ENCODE assay signal across 2 cellular contexts in the genomic region with DNA sequence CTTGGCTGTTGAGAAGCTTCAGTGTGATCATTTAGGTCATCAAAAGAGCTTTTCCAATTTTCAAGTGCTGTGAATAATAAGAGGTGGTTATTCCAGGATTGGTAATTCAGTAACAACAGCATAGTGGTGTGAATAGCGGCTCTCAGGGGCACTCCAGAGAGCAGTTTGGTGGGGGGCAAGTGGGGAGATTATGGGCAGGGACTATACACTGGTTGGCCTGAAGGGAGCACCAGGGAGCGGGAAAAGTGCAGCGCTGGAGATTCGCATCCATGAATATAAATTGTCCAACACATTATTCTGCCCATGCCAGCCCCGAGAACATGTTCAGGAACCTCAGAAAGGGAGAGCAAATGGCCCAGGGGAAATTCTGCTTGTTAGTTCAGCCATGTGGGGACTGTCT.
TF ChIP-seq lines count a peak whose summit lies in the region.

No MANE protein-coding gene starts in this region.

TF ChIP-seq in HCT116, 20 proteins besides CTCF, POLR2A, EP300 and RAD21 (continued from another document):
- TF ChIP-seq, protein P1, sequence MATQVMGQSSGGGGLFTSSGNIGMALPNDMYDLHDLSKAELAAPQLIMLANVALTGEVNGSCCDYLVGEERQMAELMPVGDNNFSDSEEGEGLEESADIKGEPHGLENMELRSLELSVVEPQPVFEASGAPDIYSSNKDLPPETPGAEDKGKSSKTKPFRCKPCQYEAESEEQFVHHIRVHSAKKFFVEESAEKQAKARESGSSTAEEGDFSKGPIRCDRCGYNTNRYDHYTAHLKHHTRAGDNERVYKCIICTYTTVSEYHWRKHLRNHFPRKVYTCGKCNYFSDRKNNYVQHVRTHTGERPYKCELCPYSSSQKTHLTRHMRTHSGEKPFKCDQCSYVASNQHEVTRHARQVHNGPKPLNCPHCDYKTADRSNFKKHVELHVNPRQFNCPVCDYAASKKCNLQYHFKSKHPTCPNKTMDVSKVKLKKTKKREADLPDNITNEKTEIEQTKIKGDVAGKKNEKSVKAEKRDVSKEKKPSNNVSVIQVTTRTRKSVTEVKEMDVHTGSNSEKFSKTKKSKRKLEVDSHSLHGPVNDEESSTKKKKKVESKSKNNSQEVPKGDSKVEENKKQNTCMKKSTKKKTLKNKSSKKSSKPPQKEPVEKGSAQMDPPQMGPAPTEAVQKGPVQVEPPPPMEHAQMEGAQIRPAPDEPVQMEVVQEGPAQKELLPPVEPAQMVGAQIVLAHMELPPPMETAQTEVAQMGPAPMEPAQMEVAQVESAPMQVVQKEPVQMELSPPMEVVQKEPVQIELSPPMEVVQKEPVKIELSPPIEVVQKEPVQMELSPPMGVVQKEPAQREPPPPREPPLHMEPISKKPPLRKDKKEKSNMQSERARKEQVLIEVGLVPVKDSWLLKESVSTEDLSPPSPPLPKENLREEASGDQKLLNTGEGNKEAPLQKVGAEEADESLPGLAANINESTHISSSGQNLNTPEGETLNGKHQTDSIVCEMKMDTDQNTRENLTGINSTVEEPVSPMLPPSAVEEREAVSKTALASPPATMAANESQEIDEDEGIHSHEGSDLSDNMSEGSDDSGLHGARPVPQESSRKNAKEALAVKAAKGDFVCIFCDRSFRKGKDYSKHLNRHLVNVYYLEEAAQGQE (IDR thresholded peaks at IDR 0.05; ENCODE audit: low read depth), result no peak
- TF ChIP-seq EZH2 (IDR thresholded peaks at IDR 0.05), result no peak
- TF ChIP-seq CBX3 (IDR thresholded peaks at IDR 0.05; ENCODE audit: low read depth), result no peak
- TF ChIP-seq YY1 (IDR thresholded peaks at IDR 0.05; ENCODE audit: extremely low read depth, insufficient replicate concordance, low read depth, low read length), result no peak
- TF ChIP-seq EGR1 (IDR thresholded peaks at IDR 0.05; ENCODE audit: low read depth), result no peak
- TF ChIP-seq TCF7L2 (IDR thresholded peaks at IDR 0.05; ENCODE audit: borderline replicate concordance, extremely low read depth, insufficient read depth, insufficient read length), result no peak
- TF ChIP-seq, protein P2, sequence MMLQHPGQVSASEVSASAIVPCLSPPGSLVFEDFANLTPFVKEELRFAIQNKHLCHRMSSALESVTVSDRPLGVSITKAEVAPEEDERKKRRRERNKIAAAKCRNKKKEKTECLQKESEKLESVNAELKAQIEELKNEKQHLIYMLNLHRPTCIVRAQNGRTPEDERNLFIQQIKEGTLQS (IDR thresholded peaks at IDR 0.05), result no peak
- TF ChIP-seq, protein P3, sequence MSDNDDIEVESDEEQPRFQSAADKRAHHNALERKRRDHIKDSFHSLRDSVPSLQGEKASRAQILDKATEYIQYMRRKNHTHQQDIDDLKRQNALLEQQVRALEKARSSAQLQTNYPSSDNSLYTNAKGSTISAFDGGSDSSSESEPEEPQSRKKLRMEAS (IDR thresholded peaks at IDR 0.05), result no peak
- no peak for TF ChIP-seq JUND (IDR thresholded peaks at IDR 0.05)
- no peak for TF ChIP-seq POLR2AphosphoS5 (IDR thresholded peaks at IDR 0.05; ENCODE audit: low read depth, low read length)
- TF ChIP-seq ZFX (IDR thresholded peaks at IDR 0.05), result no peak
TF ChIP-seq in HCT116: peak in this region for 0.

TF ChIP-seq in SK-N-SH treated with all-trans-retinoic acid at 6 μM for 48 hours, 23 proteins besides CTCF, POLR2A, EP300 and RAD21 (continued from another document):
- TF ChIP-seq, protein P4, sequence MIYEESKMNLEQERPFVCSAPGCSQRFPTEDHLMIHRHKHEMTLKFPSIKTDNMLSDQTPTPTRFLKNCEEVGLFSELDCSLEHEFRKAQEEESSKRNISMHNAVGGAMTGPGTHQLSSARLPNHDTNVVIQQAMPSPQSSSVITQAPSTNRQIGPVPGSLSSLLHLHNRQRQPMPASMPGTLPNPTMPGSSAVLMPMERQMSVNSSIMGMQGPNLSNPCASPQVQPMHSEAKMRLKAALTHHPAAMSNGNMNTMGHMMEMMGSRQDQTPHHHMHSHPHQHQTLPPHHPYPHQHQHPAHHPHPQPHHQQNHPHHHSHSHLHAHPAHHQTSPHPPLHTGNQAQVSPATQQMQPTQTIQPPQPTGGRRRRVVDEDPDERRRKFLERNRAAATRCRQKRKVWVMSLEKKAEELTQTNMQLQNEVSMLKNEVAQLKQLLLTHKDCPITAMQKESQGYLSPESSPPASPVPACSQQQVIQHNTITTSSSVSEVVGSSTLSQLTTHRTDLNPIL (CRISPR knock-in tag; IDR thresholded peaks at IDR 0.05; ENCODE audit: low read depth), result no peak
- TF ChIP-seq BACH2 (CRISPR knock-in tag; IDR thresholded peaks at IDR 0.05; ENCODE audit: borderline replicate concordance) (no peak), ZNF70 (CRISPR knock-in tag; IDR thresholded peaks at IDR 0.05) (no peak), ZFP3 (CRISPR knock-in tag; IDR thresholded peaks at IDR 0.05) (no peak), ARNTL (CRISPR knock-in tag; IDR thresholded peaks at IDR 0.05; ENCODE audit: borderline replicate concordance, low read depth) (no peak)
- TF ChIP-seq, protein P5, sequence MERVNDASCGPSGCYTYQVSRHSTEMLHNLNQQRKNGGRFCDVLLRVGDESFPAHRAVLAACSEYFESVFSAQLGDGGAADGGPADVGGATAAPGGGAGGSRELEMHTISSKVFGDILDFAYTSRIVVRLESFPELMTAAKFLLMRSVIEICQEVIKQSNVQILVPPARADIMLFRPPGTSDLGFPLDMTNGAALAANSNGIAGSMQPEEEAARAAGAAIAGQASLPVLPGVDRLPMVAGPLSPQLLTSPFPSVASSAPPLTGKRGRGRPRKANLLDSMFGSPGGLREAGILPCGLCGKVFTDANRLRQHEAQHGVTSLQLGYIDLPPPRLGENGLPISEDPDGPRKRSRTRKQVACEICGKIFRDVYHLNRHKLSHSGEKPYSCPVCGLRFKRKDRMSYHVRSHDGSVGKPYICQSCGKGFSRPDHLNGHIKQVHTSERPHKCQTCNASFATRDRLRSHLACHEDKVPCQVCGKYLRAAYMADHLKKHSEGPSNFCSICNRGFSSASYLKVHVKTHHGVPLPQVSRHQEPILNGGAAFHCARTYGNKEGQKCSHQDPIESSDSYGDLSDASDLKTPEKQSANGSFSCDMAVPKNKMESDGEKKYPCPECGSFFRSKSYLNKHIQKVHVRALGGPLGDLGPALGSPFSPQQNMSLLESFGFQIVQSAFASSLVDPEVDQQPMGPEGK (CRISPR knock-in tag; IDR thresholded peaks at IDR 0.05; ENCODE audit: borderline replicate concordance), result no peak
- TF ChIP-seq, protein P6, sequence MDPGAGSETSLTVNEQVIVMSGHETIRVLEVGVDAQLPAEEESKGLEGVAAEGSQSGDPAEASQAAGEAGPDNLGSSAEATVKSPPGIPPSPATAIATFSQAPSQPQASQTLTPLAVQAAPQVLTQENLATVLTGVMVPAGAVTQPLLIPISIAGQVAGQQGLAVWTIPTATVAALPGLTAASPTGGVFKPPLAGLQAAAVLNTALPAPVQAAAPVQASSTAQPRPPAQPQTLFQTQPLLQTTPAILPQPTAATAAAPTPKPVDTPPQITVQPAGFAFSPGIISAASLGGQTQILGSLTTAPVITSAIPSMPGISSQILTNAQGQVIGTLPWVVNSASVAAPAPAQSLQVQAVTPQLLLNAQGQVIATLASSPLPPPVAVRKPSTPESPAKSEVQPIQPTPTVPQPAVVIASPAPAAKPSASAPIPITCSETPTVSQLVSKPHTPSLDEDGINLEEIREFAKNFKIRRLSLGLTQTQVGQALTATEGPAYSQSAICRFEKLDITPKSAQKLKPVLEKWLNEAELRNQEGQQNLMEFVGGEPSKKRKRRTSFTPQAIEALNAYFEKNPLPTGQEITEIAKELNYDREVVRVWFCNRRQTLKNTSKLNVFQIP (CRISPR knock-in tag; IDR thresholded peaks at IDR 0.05; ENCODE audit: borderline replicate concordance, low read depth), result no peak
TF ChIP-seq in SK-N-SH treated with all-trans-retinoic acid at 6 μM for 48 hours: peak in this region for 0.
